In genomic region chr1:244971524-244972216, GRCh38 we compare ENCODE assay signal across 8 cellular contexts.
DNase-seq lines count a peak whose midpoint lies in the region; ATAC-seq, FAIRE-seq and TF ChIP-seq lines count a peak whose summit lies in the region.

No MANE protein-coding gene starts in this region.

- no TSS peak for BruUV-seq in PC-9 (replicated peaks; lab: Mats Ljungman, UMichigan)

- intact Hi-C loops in PC-9 (cut with micrococcal nuclease; ENCODE audit: unreplicated experiment) = loop anchor here (1.0 kb wide), 2 partner anchors 71 to 107 kb away; partner anchors contain the start of gene HNRNPU
- intact Hi-C loops in natural killer cell (cut with micrococcal nuclease) = loop anchor here (1.0 to 5.0 kb wide), 7 partner anchors 53 to 1717 kb away; partner anchors contain the start of genes ADSS2, CEP170 and HNRNPU

- no peaks in the 10 kb centered on the region for H4K20me1 ChIP-seq in PC-9 (ENCODE audit: insufficient read depth)

- ATAC-seq in natural killer cell = no peak
- no peak for ATAC-seq in HG02884 (IDR thresholded peaks at IDR 0.05; ENCODE audit: unreplicated experiment)

- H3K9me3 ChIP-seq in PC-9 (ENCODE audit: insufficient read depth, low read depth) (no peaks in the 10 kb centered on the region), duodenal mucosa (ENCODE audit: control insufficient read depth in 1 of 2, low read length in 2 of 2) (no peaks in the 10 kb centered on the region)

- TF ChIP-seq CTCF in PC-9 (conservative IDR thresholded peaks at IDR 0.05) (no peak), natural killer cell (IDR thresholded peaks at IDR 0.05) (no peak)

- H3K9ac ChIP-seq in duodenal mucosa (ENCODE audit: low read depth in 1 of 2, low read length in 2 of 2) = peak overlapping the region; percentile 93 to 94

- no peaks in the 10 kb centered on the region for H3K27me3 ChIP-seq in PC-9 (ENCODE audit: insufficient read depth, low read depth)
- H3K27me3 ChIP-seq in duodenal mucosa (ENCODE audit: control insufficient read depth in 1 of 2, insufficient read depth in 2 of 2, low read length in 2 of 2) = no peaks in the 10 kb centered on the region

- peaks cover 22% of the 10 kb centered on the region for H3K79me2 ChIP-seq in PC-9 (ENCODE audit: low read depth)

- POLR2A ChIA-PET in PC-9 (lab: Charles Lee; ENCODE audit: unreplicated experiment) = interaction anchor here (0.5 to 0.6 kb wide), 4 partner anchors 35 to 110 kb away, joined by 3 to 40 read pairs (median 5); no protein-coding TSS in a partner anchor

- H3K27ac ChIP-seq in PC-9 (peak overlapping the region; percentile 97), duodenal mucosa (ENCODE audit: low read depth, low read length) (peak overlapping the region; percentile 99)

- no peaks in the 10 kb centered on the region for H3K9me3 Mint-ChIP-seq in natural killer cell

- CTCF ChIA-PET in PC-9 (lab: Charles Lee) = interaction anchor here (0.6 kb wide), 1 partner anchor 109 kb away, joined by 8 read pairs; no protein-coding TSS in a partner anchor

- H3K36me3 ChIP-seq in PC-9 (ENCODE audit: low read depth) = no peaks in the 10 kb centered on the region
- no peaks in the 10 kb centered on the region for H3K36me3 ChIP-seq in duodenal mucosa (ENCODE audit: control insufficient read depth in 1 of 2, insufficient read depth in 2 of 2, low read length in 2 of 2)

- peaks cover 13 to 14% of the 10 kb centered on the region in 2 donors for H3K4me1 Mint-ChIP-seq in natural killer cell

- no peaks in the 10 kb centered on the region for H3K36me3 Mint-ChIP-seq in natural killer cell

- peak overlapping the region; percentile 95 for H3K4me3 Mint-ChIP-seq in natural killer cell

- peak; percentile 65 for DNase-seq in SIG-M5 treated with dmso at 0.1 percent for 504 hours (lab: John Stamatoyannopoulos, UW; ENCODE audit: unreplicated experiment)
- no peak for DNase-seq in SIG-M5 (lab: John Stamatoyannopoulos, UW)
- DNase-seq in PC-9 = no peak
- no peak for DNase-seq in natural killer cell
- DNase-seq in NCI-H748 treated with DMSO at 0.1 percent for 48 hours (lab: John Stamatoyannopoulos, UW) = no peak
- no peak for DNase-seq in urothelium cell line (ENCODE audit: low spot score)

- H3K4me1 ChIP-seq in PC-9 (replicated peaks; ENCODE audit: insufficient read depth) (peaks cover 25% of the 10 kb centered on the region), duodenal mucosa (ENCODE audit: control insufficient read depth in 1 of 2, insufficient read depth in 2 of 2, low read length in 2 of 2) (peaks cover 0 to 10% of the 10 kb centered on the region in 2 donors)

- H3K4me2 ChIP-seq in PC-9 = peak overlapping the region; percentile 87

- H3K27me3 Mint-ChIP-seq in natural killer cell (ENCODE audit: low read depth in 2 of 2) = no peaks in the 10 kb centered on the region

- peak overlapping the region; percentile 92 for H2AFZ ChIP-seq in PC-9

- no peaks in the 10 kb centered on the region for H3K9me2 ChIP-seq in PC-9 (ENCODE audit: insufficient read depth)

- FAIRE-seq in urothelium cell line (lab: Jason Lieb, UNC) = no peak

- peak overlapping the region; percentile 65 for H3K4me3 ChIP-seq in PC-9
- H3K4me3 ChIP-seq in duodenal mucosa (ENCODE audit: low read depth in 1 of 2, low read length in 2 of 2) = peak overlapping the region; percentile 87 to 88

- H3F3A ChIP-seq in PC-9 (ENCODE audit: insufficient read depth, low read depth) = peaks cover 29% of the 10 kb centered on the region

- H3K27ac Mint-ChIP-seq in natural killer cell = peak overlapping the region; percentile 98 to 99
